ENCODE assay signal across 8 cellular contexts in genomic region chr17:40068917-40069750, GRCh38. TPM values are rescaled to one million over a fixed set of nuclear protein-coding genes. Genes with fewer than 3 reads are reported as not detected.
DNase-seq lines count a peak whose midpoint lies in the region; ATAC-seq lines count a peak whose summit lies in the region.

No MANE protein-coding gene starts in this region.

- peak overlapping the region; percentile 78 to 86 (median 81) for H3K4me3 Mint-ChIP-seq in T-cell
- H3K4me3 Mint-ChIP-seq in activated naive CD8-positive, alpha-beta T cell treated with anti-CD3 and anti-CD28 coated beads, Interleukin-2, amount 50 U/mL, for 24 hours = peak overlapping the region; percentile 80

- H3K27ac ChIP-seq in rectal smooth muscle tissue (ENCODE audit: low read depth, low read length) (peak overlapping the region; percentile 91), urinary bladder (ENCODE audit: low read depth) (peak overlapping the region; percentile 93)

- H3K27me3 Mint-ChIP-seq in T-cell = no peaks in the 10 kb centered on the region
- H3K27me3 Mint-ChIP-seq in activated naive CD8-positive, alpha-beta T cell treated with anti-CD3 and anti-CD28 coated beads, Interleukin-2, amount 50 U/mL, for 24 hours = no peaks in the 10 kb centered on the region

- no peaks in the 10 kb centered on the region for H3K9me3 Mint-ChIP-seq in T-cell
- no peaks in the 10 kb centered on the region for H3K9me3 Mint-ChIP-seq in activated naive CD8-positive, alpha-beta T cell treated with anti-CD3 and anti-CD28 coated beads, Interleukin-2, amount 50 U/mL, for 24 hours

- DNase-seq in COR-L47 (lab: John Stamatoyannopoulos, UW) (peak; percentile 65), MG63 (peak; percentile 85), T-cell (peak; percentile 57 to 82 (median 73)), left ventricle myocardium superior (peak; percentile 96)
- peak; percentile 83 for DNase-seq in activated naive CD8-positive, alpha-beta T cell treated with anti-CD3 and anti-CD28 coated beads, Interleukin-2, amount 50 U/mL, for 24 hours

- H3K9me3 ChIP-seq in MG63 = no peaks in the 10 kb centered on the region

- no peaks in the 10 kb centered on the region for H3K36me3 Mint-ChIP-seq in T-cell
- no peaks in the 10 kb centered on the region for H3K36me3 Mint-ChIP-seq in activated naive CD8-positive, alpha-beta T cell treated with anti-CD3 and anti-CD28 coated beads, Interleukin-2, amount 50 U/mL, for 24 hours (ENCODE audit: low read depth)

- CTCF ChIA-PET in T-cell (lab: Charles Lee) = interaction anchor here in 1 of 2 donors (0.9 to 2.2 kb wide), 3 partner anchors 15 to 44 kb away, joined by 5 to 11 read pairs (median 9); partner anchors contain the start of gene MED24

- no peak overlapping the region for H3K9ac ChIP-seq in rectal smooth muscle tissue (ENCODE audit: low read length)

- POLR2A ChIA-PET in T-cell (lab: Charles Lee) = no interaction called here

- H3K27ac Mint-ChIP-seq in T-cell = peak overlapping the region; percentile 93 to 96
- peak overlapping the region; percentile 95 for H3K27ac Mint-ChIP-seq in activated naive CD8-positive, alpha-beta T cell treated with anti-CD3 and anti-CD28 coated beads, Interleukin-2, amount 50 U/mL, for 24 hours

- ATAC-seq in T-cell (replicated peaks in 1 of 4) (peak; percentile 62 to 75 (median 65)), left ventricle myocardium superior (peak; percentile 65), HG03442 (IDR thresholded peaks at IDR 0.05; ENCODE audit: unreplicated experiment) (no peak)
- peak; percentile 42 for ATAC-seq in activated naive CD8-positive, alpha-beta T cell treated with anti-CD3 and anti-CD28 coated beads, Interleukin-2, amount 50 U/mL, for 24 hours

- H3K36me3 ChIP-seq in MG63 = no peaks in the 10 kb centered on the region
- H3K36me3 ChIP-seq in rectal smooth muscle tissue (ENCODE audit: control insufficient read depth, insufficient read depth, low read length) = peaks cover 3% of the 10 kb centered on the region
- no peaks in the 10 kb centered on the region for H3K36me3 ChIP-seq in urinary bladder (ENCODE audit: insufficient read depth)

- H3K27me3 ChIP-seq in MG63 (no peaks in the 10 kb centered on the region), rectal smooth muscle tissue (ENCODE audit: control insufficient read depth, insufficient read depth, low read length) (no peaks in the 10 kb centered on the region)

- H3K4me3 ChIP-seq in MG63 (peak overlapping the region; percentile 12), rectal smooth muscle tissue (ENCODE audit: low read length) (peak overlapping the region; percentile 69), urinary bladder (ENCODE audit: low read depth, low read length) (peak overlapping the region; percentile 21)

- H3K4me1 Mint-ChIP-seq in T-cell = peaks cover 76 to 86% (median 81%) of the 10 kb centered on the region in 3 donors
- H3K4me1 Mint-ChIP-seq in activated naive CD8-positive, alpha-beta T cell treated with anti-CD3 and anti-CD28 coated beads, Interleukin-2, amount 50 U/mL, for 24 hours = peaks cover 69% of the 10 kb centered on the region

- H3K4me1 ChIP-seq in rectal smooth muscle tissue (ENCODE audit: control insufficient read depth, insufficient read depth, low read length) (peaks cover 71% of the 10 kb centered on the region), urinary bladder (ENCODE audit: insufficient read depth) (peaks cover 2% of the 10 kb centered on the region)

- intact Hi-C loops in left ventricle myocardium superior (cut with micrococcal nuclease) = no loop called here

- 4% methylated on average over 14 of the region's 14 CpGs for WGBS in urinary bladder

RNA-seq across cellular contexts. Expression of gene THRA, which starts 6.4 kb away (rescaled TPM):
- 11.5 and 18.1 TPM in 2 replicates for total RNA-seq in MG63 (2014; rRNA removed; shearing (Covaris generic); ENCODE audit: low replicate concordance)
- total RNA-seq in T-cell = 10 to 100 TPM; 30.4 to 54.0 (median 48.9) TPM
- 98.1 TPM for total RNA-seq in left ventricle myocardium superior
- 35.5 TPM for total RNA-seq in urinary bladder
- polyA plus RNA-seq in urinary bladder = 76.3 TPM

RNA-seq across cellular contexts. Expression of gene MED24, which starts 14.9 kb away (rescaled TPM):
- 83.1 and 96.3 TPM in 2 replicates for total RNA-seq in MG63 (2014; rRNA removed; shearing (Covaris generic); ENCODE audit: low replicate concordance)
- total RNA-seq in T-cell (100 to 1,000 TPM in 1 of 5 donors, 10 to 100 TPM in 4; 75.9 to 104 (median 87.0) TPM), left ventricle myocardium superior (56.9 TPM), urinary bladder (45.8 TPM)
- 52.4 TPM for polyA plus RNA-seq in urinary bladder

RNA-seq across cellular contexts. Expression of gene NR1D1, which starts 31.3 kb away (rescaled TPM):
- total RNA-seq in MG63 (2014; rRNA removed; shearing (Covaris generic); ENCODE audit: low replicate concordance) = 0.07 and 1.3 TPM in 2 replicates
- total RNA-seq in T-cell = 10 to 100 TPM; 11.5 to 33.6 (median 21.9) TPM
- 21.5 TPM for total RNA-seq in left ventricle myocardium superior
- 2.0 TPM for total RNA-seq in urinary bladder
- polyA plus RNA-seq in urinary bladder = 18.1 TPM

RNA-seq across cellular contexts. Expression of gene MSL1, which starts 52.6 kb away (rescaled TPM):
- total RNA-seq in MG63 (2014; rRNA removed; shearing (Covaris generic); ENCODE audit: low replicate concordance) = 44.9 and 53.4 TPM in 2 replicates
- total RNA-seq in T-cell = 100 to 1,000 TPM; 106 to 136 (median 115) TPM
- total RNA-seq in left ventricle myocardium superior = 49.1 TPM
- 81.3 TPM for total RNA-seq in urinary bladder
- 70.9 TPM for polyA plus RNA-seq in urinary bladder

RNA-seq across cellular contexts. Expression of gene CSF3, which starts 53.9 kb away (rescaled TPM):
- total RNA-seq in MG63 (2014; rRNA removed; shearing (Covaris generic); ENCODE audit: low replicate concordance) = not detected in 2 replicates
- total RNA-seq in T-cell = not detected
- total RNA-seq in left ventricle myocardium superior = not detected
- total RNA-seq in urinary bladder = not detected
- 2.3 TPM for polyA plus RNA-seq in urinary bladder

Comparison
In these comparisons a context has a peak if more than half of its experiments do, and no peak if none do; other contexts are left out.
1. H3K4me3 ChIP-seq: peak in every context shown above with its lines; median percentile 69 in rectal smooth muscle tissue; 21 in urinary bladder; 12 in MG63.